In the genomic region with DNA sequence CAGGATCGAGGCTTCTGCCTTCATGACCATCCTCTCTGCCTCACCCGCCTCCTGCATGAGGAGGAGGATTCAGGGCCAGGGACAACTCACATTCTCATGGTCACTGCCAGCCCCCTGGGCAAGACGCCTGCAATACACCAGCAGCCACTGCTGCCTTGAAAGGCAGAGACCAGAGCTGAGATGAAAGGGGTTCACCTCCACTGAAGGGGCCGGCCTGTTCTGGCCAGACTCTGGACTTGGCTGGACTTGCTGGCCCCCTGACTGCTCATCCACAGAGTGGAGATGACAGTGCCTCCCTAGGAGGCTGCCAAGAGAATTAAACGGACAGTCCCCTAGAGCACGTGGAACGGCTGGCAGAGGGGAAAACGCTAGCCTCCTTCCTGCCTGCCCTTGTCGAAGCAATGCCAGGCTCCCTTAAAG, we compare ENCODE assay signal across 11 cellular contexts. TPM values are rescaled to one million over a fixed set of nuclear protein-coding genes. Genes with fewer than 3 reads are reported as not detected.
A peak's percentile ranks its signal among the peaks of the same experiment; 100 is the strongest.
DNase-seq lines count a peak whose midpoint lies in the region; ATAC-seq and TF ChIP-seq lines count a peak whose summit lies in the region.
"Had no signal": no experiment of that assay in that cellular context is flagged by ENCODE, and none has a peak within 500 bp of the region (broad histone marks: within the 10 kb centered on the region; RNA-seq: fewer than 3 reads in every experiment).

No MANE protein-coding gene starts in this region.

- 42 to 88% (median 69%) methylated on average over 9 of the region's 9 CpGs for WGBS in stomach, 5 donors
- WGBS in mesendoderm (ENCODE audit: extremely low coverage, insufficient coverage, low lambda C conversion rate): no CpG with 5 or more reads among the region's 9 CpGs

- TF ChIP-seq EP300 in stomach (IDR thresholded peaks at IDR 0.05): no peak

- H3K79me1 ChIP-seq in mesendoderm (ENCODE audit: low read length): no peaks in the 10 kb centered on the region

- H3K9ac ChIP-seq in colonic mucosa (ENCODE audit: low read depth in 2 of 2, low read length in 2 of 2): peak overlapping the region in 1 of 2 donors; percentile 57
- H3K9ac ChIP-seq in mesendoderm (ENCODE audit: low read length): no peak overlapping the region

- intact Hi-C loops in colonic mucosa (cut with DNase I) (loop anchor here (5.0 kb wide), 1 partner anchor 40 kb away; no protein-coding TSS in a partner anchor), stomach (cut with DNase I; ENCODE audit: low total_unique reads) (no loop called here)

- ATAC-seq in left lobe of liver (peak; percentile 40), GM18519 (IDR thresholded peaks at IDR 0.05; ENCODE audit: low FRiP score, unreplicated experiment) (no peak)

- no peak overlapping the region for H2BK120ac ChIP-seq in mesendoderm (ENCODE audit: low read depth, low read length)

- H2BK5ac ChIP-seq in mesendoderm (ENCODE audit: low read length): no peak overlapping the region

- no peak for TF ChIP-seq POLR2A in stomach (IDR thresholded peaks at IDR 0.05)

- H2BK15ac ChIP-seq in mesendoderm (replicated peaks; ENCODE audit: low read depth): no peak overlapping the region

- no peaks in the 10 kb centered on the region for H3K9me3 ChIP-seq in MG63
- H3K9me3 ChIP-seq in colonic mucosa: no peaks in the 10 kb centered on the region
- H3K9me3 ChIP-seq in stomach: no peaks in the 10 kb centered on the region

- no peak overlapping the region for H3K4ac ChIP-seq in mesendoderm (ENCODE audit: low read depth, low read length)

- no peaks in the 10 kb centered on the region for H3K27me3 ChIP-seq in MG63
- no peaks in the 10 kb centered on the region for H3K27me3 ChIP-seq in colonic mucosa
- no peaks in the 10 kb centered on the region for H3K27me3 ChIP-seq in stomach
- no peaks in the 10 kb centered on the region for H3K27me3 ChIP-seq in mesendoderm (ENCODE audit: insufficient read depth, low read length, poor library complexity)

- no peaks in the 10 kb centered on the region for H3K79me2 ChIP-seq in mesendoderm (ENCODE audit: control insufficient read depth, insufficient read depth, low read length)

- no peak overlapping the region for H3K56ac ChIP-seq in mesendoderm (ENCODE audit: low read length)

- TF ChIP-seq CTCF in colonic mucosa (IDR thresholded peaks at IDR 0.05): no peak
- no peak for TF ChIP-seq CTCF in stomach (IDR thresholded peaks at IDR 0.05)

- no peak overlapping the region for H3K4me2 ChIP-seq in mesendoderm (ENCODE audit: low read length)
- H3K4me2 ChIP-seq: PC-9 had no signal

- H3K23ac ChIP-seq in mesendoderm (ENCODE audit: low read length): no peak overlapping the region

- DNase-seq in MG63 (peak; percentile 93), colonic mucosa (no peak), left lobe of liver (ENCODE audit: low spot score) (no peak), stomach (no peak), NCI-H524 treated with DMSO at 0.1 percent for 48 hours (lab: John Stamatoyannopoulos, UW) (no peak), H4 (ENCODE audit: low spot score) (no peak), mesendoderm (no peak)
- DNase-seq: CD4-positive, CD25-positive, alpha-beta regulatory T cell; PC-9 had no signal

- H3K27ac ChIP-seq in colonic mucosa (peak overlapping the region; percentile 88), stomach (peak overlapping the region in 4 of 5 donors; percentile 67 to 85 (median 76)), mesendoderm (ENCODE audit: low read depth, low read length) (no peak overlapping the region)
- H3K27ac ChIP-seq: epithelial cell of prostate, PC-9 had no signal

- H3K4me1 ChIP-seq in colonic mucosa (peaks cover 12% of the 10 kb centered on the region), stomach (peaks cover 18 to 78% (median 56%) of the 10 kb centered on the region in 4 donors), mesendoderm (ENCODE audit: control insufficient read depth, low read depth, low read length) (no peaks in the 10 kb centered on the region)

- H3K18ac ChIP-seq in mesendoderm (ENCODE audit: low read length): no peak overlapping the region

- H3K36me3 ChIP-seq in MG63: peaks cover 26% of the 10 kb centered on the region
- H3K36me3 ChIP-seq in colonic mucosa: no peaks in the 10 kb centered on the region
- H3K36me3 ChIP-seq in stomach: no peaks in the 10 kb centered on the region
- no peaks in the 10 kb centered on the region for H3K36me3 ChIP-seq in mesendoderm (ENCODE audit: control insufficient read depth, insufficient read depth, low read length)

- no peak overlapping the region for H4K5ac ChIP-seq in mesendoderm (ENCODE audit: low read length)

- no peak overlapping the region for H4K8ac ChIP-seq in mesendoderm (ENCODE audit: low read depth, low read length)

- H3K4me3 ChIP-seq in MG63 (no peak overlapping the region), colonic mucosa (no peak overlapping the region), stomach (no peak overlapping the region), mesendoderm (ENCODE audit: low read length) (no peak overlapping the region)
- H3K4me3 ChIP-seq: PC-9 had no signal

- H2AK5ac ChIP-seq in mesendoderm (ENCODE audit: low read length): no peak overlapping the region

RNA-seq across cellular contexts. Expression of a gene that starts 35.2 kb away (rescaled TPM):
- total RNA-seq in MG63 (2014; rRNA removed; shearing (Covaris generic); ENCODE audit: low replicate concordance): 28.8 and 29.0 TPM in 2 replicates
- 100 to 1,000 TPM; 123 to 200 TPM for total RNA-seq in colonic mucosa
- 139 TPM for total RNA-seq in left lobe of liver
- 100 to 1,000 TPM in 1 of 5 donors, 10 to 100 TPM in 4; 10.5 to 118 (median 55.1) TPM for total RNA-seq in stomach
- polyA plus RNA-seq in stomach: 10 to 100 TPM; 17.3 to 50.9 (median 25.0) TPM
- total RNA-seq in H4 (2014; rRNA removed; shearing (Covaris generic)): 2.1 and 4.6 TPM in 2 replicates
- polyA plus RNA-seq in mesendoderm (2013, experiment 1 of 2): 0.17 TPM
- 0.20 TPM for polyA plus RNA-seq in mesendoderm (2013, experiment 2 of 2)
